21 cellular contexts compared by ENCODE assay signal in genomic region chr9:72990397-72991182, GRCh38. TPM values are rescaled to one million over a fixed set of nuclear protein-coding genes. Genes with fewer than 3 reads are reported as not detected.
A peak's percentile ranks its signal among the peaks of the same experiment; 100 is the strongest.
DNase-seq lines count a peak whose midpoint lies in the region; ATAC-seq, FAIRE-seq and TF ChIP-seq lines count a peak whose summit lies in the region.
"Had no signal": no experiment of that assay in that cellular context is flagged by ENCODE, and none has a peak within 500 bp of the region (broad histone marks: within the 10 kb centered on the region; RNA-seq: fewer than 3 reads in every experiment).

No MANE protein-coding gene starts in this region.

- DNase-seq in A549 (ENCODE audit: low read depth in 1 of 2, low spot score in 1 of 2) (peak in 1 of 2 experiments; percentile 75), HepG2 (ENCODE audit: low spot score) (no peak), neural progenitor cell (ENCODE audit: low spot score) (no peak), spleen (no peak), hepatocyte (ENCODE audit: low spot score) (no peak)
- DNase-seq: ACHN; BE2C; C1 segment of cervical spinal cord; CD4-positive, CD25-positive, alpha-beta regulatory T cell; CD8-positive, alpha-beta memory T cell; COR-L47; DMS 273 treated with DMSO at 0.1 percent for 48 hours; DND-41; EL had no signal

- peak in 1 of 2 experiments; percentile 29; a peak in 4 of 6 replicates for ATAC-seq in A549
- ATAC-seq in HepG2: no peak
- ATAC-seq: GM12878 had no signal

- peak overlapping the region; percentile 96 to 98 for H3K27ac ChIP-seq in A549
- no peak overlapping the region for H3K27ac ChIP-seq in HepG2 (ENCODE audit: extremely low read length, insufficient read depth, low read length)
- H3K27ac ChIP-seq in neural progenitor cell: no peak overlapping the region
- H3K27ac ChIP-seq in spleen: no peak overlapping the region
- H3K27ac ChIP-seq in hepatocyte: no peak overlapping the region

- no peaks in the 10 kb centered on the region for H3K36me3 ChIP-seq in Loucy (ENCODE audit: insufficient read depth, low read length)
- H3K36me3 ChIP-seq in HepG2 (replicated peaks in 1 of 2; ENCODE audit: control insufficient read depth in 1 of 2, insufficient read depth in 2 of 2, low read length in 2 of 2): no peaks in the 10 kb centered on the region
- no peaks in the 10 kb centered on the region for H3K36me3 ChIP-seq in neural progenitor cell
- no peaks in the 10 kb centered on the region for H3K36me3 ChIP-seq in spleen
- H3K36me3 ChIP-seq in hepatocyte (replicated peaks; ENCODE audit: insufficient read depth, low read depth): no peaks in the 10 kb centered on the region
- H3K36me3 ChIP-seq: BE2C, HAP-1 had no signal

- H3K4me3 ChIP-seq in A549 (no peak overlapping the region), Loucy (ENCODE audit: low read length, poor library complexity, severe bottlenecking) (no peak overlapping the region), HepG2 (replicated peaks in 1 of 3; ENCODE audit: insufficient read depth in 1 of 3, low read depth in 2 of 3, low read length in 3 of 3) (no peak overlapping the region), neural progenitor cell (no peak overlapping the region), spleen (no peak overlapping the region), hepatocyte (no peak overlapping the region)
- H3K4me3 ChIP-seq: GM12878, HAP-1 had no signal

- WGBS in A549 (ENCODE audit: missing lambda C conversion rate): 5% methylated on average over 1 of the region's 1 CpG
- 100% methylated on average over 1 of the region's 1 CpG for WGBS in HepG2 (ENCODE audit: low lambda C conversion rate)
- WGBS in spleen, 5 donors: 95 to 100% (median 98%) methylated on average over 1 of the region's 1 CpG
- WGBS in hepatocyte (ENCODE audit: low lambda C conversion rate, missing lambda C conversion rate): 97% methylated on average over 1 of the region's 1 CpG

- H3K27me3 Mint-ChIP-seq in neural progenitor cell (ENCODE audit: insufficient read depth, low read depth): no peaks in the 10 kb centered on the region
- H3K27me3 Mint-ChIP-seq: CD4-positive, CD25-positive, alpha-beta regulatory T cell; CD8-positive, alpha-beta memory T cell had no signal

- no peaks in the 10 kb centered on the region for H3K36me3 Mint-ChIP-seq in neural progenitor cell
- H3K36me3 Mint-ChIP-seq: CD4-positive, CD25-positive, alpha-beta regulatory T cell; CD8-positive, alpha-beta memory T cell had no signal

- H3K27me3 ChIP-seq in Loucy (ENCODE audit: insufficient read depth, low read length, poor library complexity, severe bottlenecking) (no peaks in the 10 kb centered on the region), HepG2 (ENCODE audit: control insufficient read depth in 1 of 2, insufficient read depth in 2 of 2, low read length in 2 of 2) (no peaks in the 10 kb centered on the region), neural progenitor cell (no peaks in the 10 kb centered on the region), spleen (replicated peaks in 1 of 7) (no peaks in the 10 kb centered on the region), hepatocyte (no peaks in the 10 kb centered on the region)
- H3K27me3 ChIP-seq: BE2C had no signal

- no peaks in the 10 kb centered on the region for H3K9me3 Mint-ChIP-seq in neural progenitor cell

- no peak overlapping the region for H3K27ac Mint-ChIP-seq in neural progenitor cell
- H3K27ac Mint-ChIP-seq: CD4-positive, CD25-positive, alpha-beta regulatory T cell; CD8-positive, alpha-beta memory T cell had no signal

- peaks cover 97% of the 10 kb centered on the region for H3K4me1 ChIP-seq in A549
- H3K4me1 ChIP-seq in Loucy (ENCODE audit: insufficient read depth, low read length, poor library complexity, severe bottlenecking): peaks cover 42% of the 10 kb centered on the region
- H3K4me1 ChIP-seq in HepG2 (ENCODE audit: insufficient read depth, low read length): peaks cover 23% of the 10 kb centered on the region
- H3K4me1 ChIP-seq in neural progenitor cell: no peaks in the 10 kb centered on the region
- peaks cover 0 to 4% (median 0%) of the 10 kb centered on the region in 6 donors for H3K4me1 ChIP-seq in spleen
- peaks cover 10% of the 10 kb centered on the region for H3K4me1 ChIP-seq in hepatocyte (ENCODE audit: insufficient read depth)
- H3K4me1 ChIP-seq: BE2C, HAP-1 had no signal

- H2AFZ ChIP-seq in Loucy (ENCODE audit: low read length): peak overlapping the region; percentile 71
- H2AFZ ChIP-seq in HepG2 (ENCODE audit: low read length): peak overlapping the region; percentile 58
- H2AFZ ChIP-seq in neural progenitor cell (replicated peaks): peak overlapping the region; percentile 7
- H2AFZ ChIP-seq in hepatocyte: no peak overlapping the region

- FAIRE-seq in A549 (lab: Jason Lieb, UNC) (peak; percentile 97), HepG2 (lab: Jason Lieb, UNC) (no peak)
- FAIRE-seq: GM12878, H1, HTR-8/SVneo had no signal

- peak overlapping the region; percentile 89 for H3K4me2 ChIP-seq in A549
- no peak overlapping the region for H3K4me2 ChIP-seq in Loucy (ENCODE audit: low read depth, low read length, poor library complexity, severe bottlenecking)
- no peak overlapping the region for H3K4me2 ChIP-seq in HepG2 (ENCODE audit: low read depth, low read length)
- H3K4me2 ChIP-seq in neural progenitor cell: no peak overlapping the region
- H3K4me2 ChIP-seq in hepatocyte: no peak overlapping the region

- intact Hi-C loops in HepG2 (cut with micrococcal nuclease; ENCODE audit: unreplicated experiment) (no loop called here), spleen (cut with DNase I; ENCODE audit: low total_unique reads) (no loop called here)

- no peak for TF ChIP-seq EP300 in A549 (IDR thresholded peaks at IDR 0.05)
- TF ChIP-seq EP300 in HepG2 (IDR thresholded peaks at IDR 0.05; ENCODE audit: low read depth in 2 of 2, low read length in 2 of 2): no peak
- no peak for TF ChIP-seq EP300 in HepG2 (CRISPR knock-in tag; IDR thresholded peaks at IDR 0.05; ENCODE audit: borderline replicate concordance)

- H4K20me1 ChIP-seq in Loucy (ENCODE audit: insufficient read depth, low read length, poor library complexity, severe bottlenecking): no peaks in the 10 kb centered on the region
- no peaks in the 10 kb centered on the region for H4K20me1 ChIP-seq in HepG2 (ENCODE audit: insufficient read depth, low read length)
- no peaks in the 10 kb centered on the region for H4K20me1 ChIP-seq in neural progenitor cell (ENCODE audit: low read depth)
- no peaks in the 10 kb centered on the region for H4K20me1 ChIP-seq in hepatocyte (ENCODE audit: insufficient read depth, poor library complexity, severe bottlenecking)

- H3K79me2 ChIP-seq in Loucy (ENCODE audit: insufficient read depth, low read length): no peaks in the 10 kb centered on the region
- no peaks in the 10 kb centered on the region for H3K79me2 ChIP-seq in HepG2 (ENCODE audit: insufficient read depth, low read length)
- H3K79me2 ChIP-seq in neural progenitor cell (ENCODE audit: low read depth): no peaks in the 10 kb centered on the region
- H3K79me2 ChIP-seq in hepatocyte: no peaks in the 10 kb centered on the region

- no peak overlapping the region for H3K9ac ChIP-seq in Loucy (ENCODE audit: low read depth, low read length, poor library complexity, severe bottlenecking)
- no peak overlapping the region for H3K9ac ChIP-seq in HepG2 (ENCODE audit: insufficient read depth, low read depth, low read length)
- H3K9ac ChIP-seq in neural progenitor cell: no peak overlapping the region

- TF ChIP-seq CTCF in A549 (IDR thresholded peaks at IDR 0.05): no peak
- TF ChIP-seq CTCF in Loucy (conservative IDR thresholded peaks at IDR 0.05; ENCODE audit: low read length): no peak
- no peak for TF ChIP-seq CTCF in HepG2 (CRISPR knock-in tag; IDR thresholded peaks at IDR 0.05)
- TF ChIP-seq CTCF in neural progenitor cell (IDR thresholded peaks at IDR 0.05): no peak
- no peak for TF ChIP-seq CTCF in spleen (IDR thresholded peaks at IDR 0.05 in 8 of 11, conservative IDR thresholded peaks at IDR 0.05 in 3 of 11)
- no peak for TF ChIP-seq CTCF in hepatocyte (IDR thresholded peaks at IDR 0.05; ENCODE audit: poor library complexity)

- H3K9me2 ChIP-seq in Loucy (replicated peaks; ENCODE audit: low read depth, low read length) (no peaks in the 10 kb centered on the region), hepatocyte (replicated peaks; ENCODE audit: insufficient read depth) (no peaks in the 10 kb centered on the region)

- H3F3A ChIP-seq in Loucy (ENCODE audit: low read depth) (0 out of 2 replicates have a peak, but pooled peaks cover 3% of the 10 kb centered on the region), neural progenitor cell (ENCODE audit: low read depth) (no peaks in the 10 kb centered on the region)

- no peak for TF ChIP-seq RAD21 in A549 (conservative IDR thresholded peaks at IDR 0.05 in 1 of 2, IDR thresholded peaks at IDR 0.05 in 1 of 2)
- no peak for TF ChIP-seq RAD21 in HepG2 (CRISPR knock-in tag; IDR thresholded peaks at IDR 0.05)

- no peaks in the 10 kb centered on the region for H3K4me1 Mint-ChIP-seq in neural progenitor cell
- H3K4me1 Mint-ChIP-seq: CD4-positive, CD25-positive, alpha-beta regulatory T cell had no signal

- CTCF ChIA-PET in A549 (lab: Yijun Ruan, JAX) (interaction anchor here (0.7 to 4.7 kb wide), 5 partner anchors 32 to 90 kb away, joined by 3 to 21 read pairs (median 3); no protein-coding TSS in a partner anchor), HepG2 (lab: Yijun Ruan, JAX; ENCODE audit: low intra/inter-chr PET ratio, low total read pairs) (no interaction called here)

- POLR2A ChIA-PET in A549 (lab: Yijun Ruan, JAX) (interaction anchor here (1.1 to 5.9 kb wide), 5 partner anchors 13 to 64 kb away, joined by 3 to 77 read pairs (median 4); no protein-coding TSS in a partner anchor), HepG2 (lab: Yijun Ruan, JAX) (no interaction called here)

- BruUV-seq in HepG2 (replicated peaks; lab: Mats Ljungman, UMichigan): no TSS peak

- no peak overlapping the region for H3K4me3 Mint-ChIP-seq in neural progenitor cell
- H3K4me3 Mint-ChIP-seq: CD4-positive, CD25-positive, alpha-beta regulatory T cell; CD8-positive, alpha-beta memory T cell had no signal

- H3K9me3 ChIP-seq in A549: no peaks in the 10 kb centered on the region
- H3K9me3 ChIP-seq in Loucy (ENCODE audit: insufficient read depth, low read depth, low read length): no peaks in the 10 kb centered on the region
- H3K9me3 ChIP-seq in HepG2 (ENCODE audit: low read length): no peaks in the 10 kb centered on the region
- no peaks in the 10 kb centered on the region for H3K9me3 ChIP-seq in neural progenitor cell (ENCODE audit: low read depth)
- no peaks in the 10 kb centered on the region for H3K9me3 ChIP-seq in spleen
- H3K9me3 ChIP-seq in hepatocyte (ENCODE audit: low read depth): no peaks in the 10 kb centered on the region
- H3K9me3 ChIP-seq: BE2C, HAP-1 had no signal

- in situ Hi-C loops in HepG2 (cut with HindIII; ENCODE audit: extremely low pct_ligation_motif_present, low pct_unique_long_range_greater_than_20kb): no loop called here

- TF ChIP-seq POLR2A in A549 (IDR thresholded peaks at IDR 0.05; ENCODE audit: low read length): no peak
- no peak for TF ChIP-seq POLR2A in HepG2 (IDR thresholded peaks at IDR 0.05; ENCODE audit: insufficient read depth in 1 of 2, low read depth in 2 of 2, low read length in 2 of 2)
- no peak for TF ChIP-seq POLR2A in spleen (IDR thresholded peaks at IDR 0.05)

RNA-seq across cellular contexts. Expression of gene ALDH1A1, which starts 37.7 kb away (rescaled TPM):
- polyA plus RNA-seq in A549 (2011; rRNA removed) (6,119 and 8,617 TPM in 2 replicates), A549 (2017; fragmentation: RNase III; extraction: RNeasy Plus Mini Kit Qiagen cat#74134 plus additional on column Dnase treatment) (9,362 to 9,987 TPM (median 9,373 TPM) in 3 replicates), HepG2 (2011; rRNA removed) (50.0 and 88.2 TPM in 2 replicates), spleen (10 to 100 TPM; 19.1 to 63.4 (median 26.2) TPM), hepatocyte (201 and 243 TPM in 2 replicates)
- 2,623 and 3,095 TPM in 2 replicates for polyA plus RNA-seq in A549 (2012; cell fraction: cytosol; rRNA removed)
- polyA plus RNA-seq in A549 (2012; cell fraction: nucleus; rRNA removed): 1,463 and 2,252 TPM in 2 replicates
- 2,553 and 2,631 TPM in 2 replicates for polyA minus RNA-seq in A549 (2011; rRNA and poly(A)+ RNA removed)
- total RNA-seq in HepG2 (2016; rRNA removed; fragmentation: Illumina TruSeq; extraction: Trizol) (439 and 686 TPM in 2 replicates), neural progenitor cell (ENCODE audit: low replicate concordance) (not detected in 2 replicates), spleen (100 to 1,000 TPM in 2 of 7 donors, 10 to 100 TPM in 5; 55.7 to 129 (median 71.9) TPM), hepatocyte (529 and 563 TPM in 2 replicates)
- 23.4 and 28.1 TPM in 2 replicates for total RNA-seq in HepG2 (2016; cell fraction: cytosol; rRNA removed; fragmentation: Illumina TruSeq; extraction: Trizol; ENCODE audit: low read depth)
- total RNA-seq in HepG2 (2016; cell fraction: insoluble cytoplasmic fraction; rRNA removed; fragmentation: Illumina TruSeq; extraction: Trizol): 431 and 688 TPM in 2 replicates
- total RNA-seq in HepG2 (2016; cell fraction: membrane; rRNA removed; fragmentation: Illumina TruSeq; extraction: Trizol): 55.9 and 65.7 TPM in 2 replicates
- 230 and 235 TPM in 2 replicates for total RNA-seq in HepG2 (2016; cell fraction: nucleus; rRNA removed; fragmentation: Illumina TruSeq; extraction: Trizol)
- 43.0 and 53.0 TPM in 2 replicates for polyA plus RNA-seq in HepG2 (2011; cell fraction: cytosol; rRNA removed)
- 15.1 and 17.0 TPM in 2 replicates for polyA plus RNA-seq in HepG2 (2011; cell fraction: nucleus; rRNA removed)
- 160 and 206 TPM in 2 replicates for polyA plus RNA-seq in HepG2 (2012)
- 21.3 and 24.3 TPM in 2 replicates for polyA plus RNA-seq in HepG2 (2016; cell fraction: cytosol; fragmentation: Illumina TruSeq; extraction: Trizol; ENCODE audit: low read depth)
- polyA plus RNA-seq in HepG2 (2016; cell fraction: insoluble cytoplasmic fraction; fragmentation: Illumina TruSeq; extraction: Trizol; ENCODE audit: low read depth): 619 and 655 TPM in 2 replicates
- 40.3 and 48.6 TPM in 2 replicates for polyA plus RNA-seq in HepG2 (2016; cell fraction: membrane; fragmentation: Illumina TruSeq; extraction: Trizol; ENCODE audit: low read depth)
- polyA plus RNA-seq in HepG2 (2016; cell fraction: nucleus; fragmentation: Illumina TruSeq; extraction: Trizol; ENCODE audit: insufficient read depth, low read depth): 212 and 215 TPM in 2 replicates
- 40.3 TPM in 1 of 2 replicates, not detected in the other for polyA minus RNA-seq in HepG2 (2011; rRNA and poly(A)+ RNA removed; ENCODE audit: low replicate concordance)
- polyA minus RNA-seq in HepG2 (2011; cell fraction: cytosol; rRNA and poly(A)+ RNA removed): 50.9 and 76.9 TPM in 2 replicates
- 88.4 and 90.4 TPM in 2 replicates for polyA minus RNA-seq in HepG2 (2011; cell fraction: nucleus; rRNA and poly(A)+ RNA removed)
- total RNA-seq: A172, G401 had no signal
- polyA plus RNA-seq: CD8-positive, alpha-beta memory T cell had no signal

Comparison
In these comparisons a context has a peak if more than half of its experiments do, and no peak if none do; other contexts are left out.
1. H3K27ac ChIP-seq: peak in A549 (2 of 2); none in HepG2 (single experiment), neural progenitor cell (single experiment), spleen (0 of 8) and hepatocyte (single experiment).
2. RNA of gene ALDH1A1, which starts 37.7 kb away (total RNA-seq): 529 to 563 TPM in hepatocyte, 23.4 to 688 TPM in HepG2 and 55.7 to 129 TPM in spleen; not detected in neural progenitor cell; every median in the first group is over 10 times any median in the second.
3. Of the 38 proteins assayed by ChIP-seq in both HepG2 and A549: peak only in HepG2: none; only in A549: ZSCAN20; in both: none; in neither: 35; mixed calls (peak in some experiments, not most) for 2.